26 cellular contexts compared by ENCODE assay signal in genomic region chr5:88484367-88484766, GRCh38.
A peak's percentile ranks its signal among the peaks of the same experiment; 100 is the strongest.
DNase-seq lines count a peak whose midpoint lies in the region; ATAC-seq, FAIRE-seq and TF ChIP-seq lines count a peak whose summit lies in the region.
"Had no signal": no experiment of that assay in that cellular context is flagged by ENCODE, and none has a peak within 500 bp of the region (broad histone marks: within the 10 kb centered on the region; RNA-seq: fewer than 3 reads in every experiment).

No MANE protein-coding gene starts in this region.

- no peaks in the 10 kb centered on the region for H3K79me2 ChIP-seq in K562 (ENCODE audit: control insufficient read depth, insufficient read depth, low read length)

- no peak for TF ChIP-seq POLR2A in K562 (conservative IDR thresholded peaks at IDR 0.05)

- H3K9me3 ChIP-seq in K562 (replicated peaks; ENCODE audit: control insufficient read depth, insufficient read depth, low read depth, low read length) (no peaks in the 10 kb centered on the region), BE2C (no peaks in the 10 kb centered on the region)
- H3K9me3 ChIP-seq: BLaER1 treated with 17β-estradiol and CSF1 and Interleukin-3, amounts not matched to agents 10 nM and 100 nM; SJCRH30 had no signal

- H3K4me1 ChIP-seq in K562 (replicated peaks in 1 of 2; ENCODE audit: control insufficient read depth in 2 of 2, insufficient read depth in 2 of 2, low read length in 2 of 2) (no peaks in the 10 kb centered on the region), BE2C (no peaks in the 10 kb centered on the region)
- H3K4me1 ChIP-seq: BLaER1 treated with 17β-estradiol and CSF1 and Interleukin-3, amounts not matched to agents 10 nM and 100 nM; SJCRH30 had no signal

- no peak overlapping the region for H3K4me3 ChIP-seq in K562
- H3K4me3 ChIP-seq in BE2C (ENCODE audit: low read depth, low read length), result no peak overlapping the region
- H3K4me3 ChIP-seq: BLaER1 treated with 17β-estradiol and CSF1 and Interleukin-3, amounts not matched to agents 10 nM and 100 nM; SJCRH30 had no signal

- H3K36me3 ChIP-seq in K562 (ENCODE audit: control insufficient read depth, insufficient read depth, low read length), result no peaks in the 10 kb centered on the region
- H3K36me3 ChIP-seq in BE2C, result no peaks in the 10 kb centered on the region
- H3K36me3 ChIP-seq: BLaER1 treated with 17β-estradiol and CSF1 and Interleukin-3, amounts not matched to agents 10 nM and 100 nM; SJCRH30 had no signal

- no peaks in the 10 kb centered on the region for H3K27me3 ChIP-seq in K562 (ENCODE audit: control insufficient read depth in 2 of 2, insufficient read depth in 2 of 2, low read length in 2 of 2)
- peaks cover 9% of the 10 kb centered on the region for H3K27me3 ChIP-seq in BE2C
- H3K27me3 ChIP-seq: BLaER1 treated with 17β-estradiol and CSF1 and Interleukin-3, amounts not matched to agents 10 nM and 100 nM; SJCRH30 had no signal

- no peaks in the 10 kb centered on the region for H3K9me1 ChIP-seq in K562 (ENCODE audit: control insufficient read depth, insufficient read depth, low read length)

- BruUV-seq in K562 (replicated peaks; lab: Mats Ljungman, UMichigan), result no TSS peak

- no peak for ATAC-seq in K562

- CTCF ChIA-PET in K562 (lab: Yijun Ruan, JAX; ENCODE audit: low intra/inter-chr PET ratio), result no interaction called here

- peak overlapping the region; percentile 23; the same call in 1 of the 2 replicates for H2AFZ ChIP-seq in K562 (ENCODE audit: low read depth, low read length)

- DNase-seq in NCI-H69 (lab: John Stamatoyannopoulos, UW), result peak; percentile 93
- no peak for DNase-seq in K562 (ENCODE audit: extremely low read depth in 1 of 4, low spot score in 3 of 4)
- peak; percentile 57 for DNase-seq in globus pallidus (ENCODE audit: low spot score)
- no peak for DNase-seq in substantia nigra (lab: John Stamatoyannopoulos, UW)
- no peak for DNase-seq in foreskin melanocyte
- DNase-seq in BE2C, result no peak
- no peak for DNase-seq in NCI-H146 treated with DMSO at 0.1 percent for 48 hours (lab: John Stamatoyannopoulos, UW; ENCODE audit: unreplicated experiment)
- no peak for DNase-seq in activated CD4-positive, CD25-positive, alpha-beta regulatory T cell (lab: John Stamatoyannopoulos, UW)
- DNase-seq: ACHN; Calu3; CD8-positive, alpha-beta memory T cell; DMS153; GF-D8; HFFc6; MM.1S; NCI-H1048; NCI-H1417 treated with DMSO at 0.1 percent for 48 hours; NCI-H187 treated with DMSO at 0.1 percent for 48 hours; NCI-H345; NCI-H524 treated with DMSO at 0.1 percent for 48 hours; OCI-M1; SJCRH30 had no signal

- no peak for TF ChIP-seq EP300 in K562 (IDR thresholded peaks at IDR 0.05; ENCODE audit: low read length)

- no peak overlapping the region for H3K9ac ChIP-seq in K562 (ENCODE audit: insufficient read depth in 1 of 2, low read depth in 2 of 2, low read length in 2 of 2)
- H3K9ac ChIP-seq: BLaER1 treated with 17β-estradiol and CSF1 and Interleukin-3, amounts not matched to agents 10 nM and 100 nM had no signal

- no peaks in the 10 kb centered on the region for H4K20me1 ChIP-seq in K562 (replicated peaks; ENCODE audit: control insufficient read depth, insufficient read depth, low read length)
- H4K20me1 ChIP-seq: BLaER1 treated with 17β-estradiol and CSF1 and Interleukin-3, amounts not matched to agents 10 nM and 100 nM had no signal

- H3K27ac ChIP-seq in K562 (ENCODE audit: extremely low read depth, low read depth, low read length) (no peak overlapping the region), substantia nigra (ENCODE audit: low read depth, low read length, poor library complexity, severe bottlenecking) (peak overlapping the region; percentile 27)
- H3K27ac ChIP-seq: BLaER1 treated with 17β-estradiol and CSF1 and Interleukin-3, amounts not matched to agents 10 nM and 100 nM; SJCRH30 had no signal

- TF ChIP-seq RAD21 in K562 (CRISPR knock-in tag; conservative IDR thresholded peaks at IDR 0.05 in 1 of 2, IDR thresholded peaks at IDR 0.05 in 1 of 2), result no peak

- in situ Hi-C loops in K562 (cut with MboI), result no loop called here

- POLR2A ChIA-PET in K562 (lab: Yijun Ruan, JAX), result no interaction called here

- intact Hi-C loops in K562 (cut with micrococcal nuclease), result no loop called here

- no peak overlapping the region for H3K4me2 ChIP-seq in K562 (ENCODE audit: insufficient read depth, low read length)
- H3K4me2 ChIP-seq: BLaER1 treated with 17β-estradiol and CSF1 and Interleukin-3, amounts not matched to agents 10 nM and 100 nM had no signal

- TF ChIP-seq CTCF in K562 (IDR thresholded peaks at IDR 0.05 in 2 of 3, conservative IDR thresholded peaks at IDR 0.05 in 1 of 3; ENCODE audit: insufficient read depth in 2 of 3, low read depth in 1 of 3, low read length in 3 of 3) (no peak), BE2C (IDR thresholded peaks at IDR 0.05; ENCODE audit: low read depth, low read length) (no peak)

- no peak for FAIRE-seq in K562 (lab: Jason Lieb, UNC)
- FAIRE-seq: GM19239, H54, RCC 7860 had no signal

- 38% methylated on average over 6 of the region's 6 CpGs for WGBS in K562 (ENCODE audit: insufficient coverage, low coverage, missing lambda C conversion rate)

TF ChIP-seq in K562, 482 proteins besides CTCF, POLR2A, EP300 and RAD21:
- peak in 1 of 3 experiments; percentile 10 for TF ChIP-seq YY1 (IDR thresholded peaks at IDR 0.05; ENCODE audit: borderline replicate concordance in 1 of 3, control insufficient read depth in 1 of 3, extremely low read depth in 1 of 3, insufficient read depth in 3 of 3, insufficient read length in 1 of 3, insufficient replicate concordance in 2 of 3, low read depth in 1 of 3, low read length in 2 of 3)
- no peak for TF ChIP-seq NKRF (IDR thresholded peaks at IDR 0.05; ENCODE audit: borderline replicate concordance)
- no peak for TF ChIP-seq ZNF77 (CRISPR knock-in tag; IDR thresholded peaks at IDR 0.05)
- no peak for TF ChIP-seq ESRRA (IDR thresholded peaks at IDR 0.05; ENCODE audit: borderline replicate concordance, low read depth)
- TF ChIP-seq NFIC (IDR thresholded peaks at IDR 0.05), result no peak
- no peak for TF ChIP-seq FOXK1 (CRISPR knock-in tag; IDR thresholded peaks at IDR 0.05; ENCODE audit: borderline replicate concordance)
TF ChIP-seq in K562: peak in this region for 1.

Comparison
In these comparisons a context has a peak if more than half of its experiments do, and no peak if none do; other contexts are left out.
1. DNase-seq: peak in NCI-H69 (single experiment) and globus pallidus (single experiment); none in K562 (0 of 4), substantia nigra (0 of 49), foreskin melanocyte (single experiment), BE2C (single experiment), NCI-H146 treated with DMSO at 0.1 percent for 48 hours (single experiment) and activated CD4-positive, CD25-positive, alpha-beta regulatory T cell (0 of 4).